In genomic region chr12:124913474-124914391, GRCh38 we compare ENCODE assay signal across 8 cellular contexts. TPM values are rescaled to one million over a fixed set of nuclear protein-coding genes. Genes with fewer than 3 reads are reported as not detected.
A peak's percentile ranks its signal among the peaks of the same experiment; 100 is the strongest.
DNase-seq lines count a peak whose midpoint lies in the region; ATAC-seq and TF ChIP-seq lines count a peak whose summit lies in the region.

No MANE protein-coding gene starts in this region.

- H3K27me3 ChIP-seq in CD4-positive, alpha-beta T cell (ENCODE audit: control insufficient read depth, insufficient read depth, low read length) = no peaks in the 10 kb centered on the region

- peak; percentile 50 for ATAC-seq in CD4-positive, alpha-beta T cell (ENCODE audit: poor library complexity)

- peaks cover 55% of the 10 kb centered on the region for H3K36me3 Mint-ChIP-seq in CD4-positive, alpha-beta T cell (ENCODE audit: low read depth)

- peak; percentile 86 to 93 (median 90) for DNase-seq in CD4-positive, alpha-beta T cell
- DNase-seq in HFF-Myc (ENCODE audit: extremely low read depth, low read depth) = no peak
- DNase-seq in SK-N-MC (ENCODE audit: low read depth, low spot score) = no peak
- DNase-seq in astrocyte of the spinal cord (ENCODE audit: low read depth, low spot score) = peak; percentile 77
- peak; percentile 61 for DNase-seq in iPS-NIHi7 (ENCODE audit: extremely low spot score)
- DNase-seq in stimulated activated CD4-positive, alpha-beta T cell treated with anti-CD3 and anti-CD28 coated beads, Interleukin-12 subunit alpha, Interleukin-12 subunit beta, amount 100 ng/mL, for 48 hours (ENCODE audit: low read depth in 2 of 3, low spot score in 1 of 3) = peak; percentile 92 to 94 (median 93)
- DNase-seq in GM19240 (ENCODE audit: insufficient read length, low spot score) = no peak
- no peak for DNase-seq in SHP77 (lab: John Stamatoyannopoulos, UW)

- peak; percentile 74 for TF ChIP-seq CTCF in CD4-positive, alpha-beta T cell (IDR thresholded peaks at IDR 0.05)
- peak; percentile 53 for TF ChIP-seq CTCF in HFF-Myc (IDR thresholded peaks at IDR 0.05; ENCODE audit: low read depth, low read length, missing control alignments)
- TF ChIP-seq CTCF in astrocyte of the spinal cord (IDR thresholded peaks at IDR 0.05; ENCODE audit: low read depth, low read length) = peak; percentile 57

- no peaks in the 10 kb centered on the region for H3K9me3 ChIP-seq in CD4-positive, alpha-beta T cell (ENCODE audit: control insufficient read depth, low read length)
- peaks cover 9% of the 10 kb centered on the region; the same call in 1 of the 2 replicates for H3K9me3 ChIP-seq in SK-N-MC (ENCODE audit: low read depth, low read length)

- in situ Hi-C loops in astrocyte of the spinal cord (cut with HindIII; ENCODE audit: low sequenced_read_pairs) = no loop called here

- POLR2A ChIA-PET in CD4-positive, alpha-beta T cell (lab: Charles Lee) = interaction anchor here (0.9 to 12.5 kb wide), 7 partner anchors 10 to 136 kb away, joined by 3 to 538 read pairs (median 12); partner anchors contain the start of gene BRI3BP

- peaks cover 11% of the 10 kb centered on the region for H3K27me3 Mint-ChIP-seq in CD4-positive, alpha-beta T cell

- H3K27ac Mint-ChIP-seq in CD4-positive, alpha-beta T cell = peak overlapping the region; percentile 99

- peak overlapping the region; percentile 100 for H3K9ac ChIP-seq in SK-N-MC (ENCODE audit: insufficient read length)

- peak overlapping the region; percentile 99 for H3K4me3 Mint-ChIP-seq in CD4-positive, alpha-beta T cell

- intact Hi-C loops in CD4-positive, alpha-beta T cell (cut with DNase I, micrococcal nuclease) = loop anchor here (1.0 to 2.0 kb wide), 3 partner anchors 26 to 79 kb away; partner anchors contain the start of gene BRI3BP (in 1 of the 2)

- H3K36me3 ChIP-seq in SK-N-MC (ENCODE audit: insufficient read depth, low read length) = peaks cover 31% of the 10 kb centered on the region

- H3K4me1 Mint-ChIP-seq in CD4-positive, alpha-beta T cell (ENCODE audit: low read depth) = peaks cover 76% of the 10 kb centered on the region

- H3K4me3 ChIP-seq in HFF-Myc (replicated peaks; ENCODE audit: low read depth, low read length) = peak overlapping the region; percentile 99
- peak overlapping the region; percentile 97 for H3K4me3 ChIP-seq in SK-N-MC
- H3K4me3 ChIP-seq in astrocyte of the spinal cord (ENCODE audit: low read depth, low read length) = peak overlapping the region; percentile 100

- H3K9me3 Mint-ChIP-seq in CD4-positive, alpha-beta T cell = peaks cover 3% of the 10 kb centered on the region

- H3K27ac ChIP-seq in CD4-positive, alpha-beta T cell (ENCODE audit: low read depth, low read length) = peak overlapping the region; percentile 99
- peak overlapping the region; percentile 100 for H3K27ac ChIP-seq in SK-N-MC

- CTCF ChIA-PET in CD4-positive, alpha-beta T cell (lab: Charles Lee) = interaction anchor here (0.6 to 8.5 kb wide), 4 partner anchors 8 to 455 kb away, joined by 3 to 120 read pairs (median 4); no protein-coding TSS in a partner anchor

RNA-seq across cellular contexts. Expression of gene UBC, which starts 0.7 kb away (rescaled TPM):
- total RNA-seq in CD4-positive, alpha-beta T cell = 1,000 to 10,000 TPM; 1,389 to 1,410 TPM

RNA-seq across cellular contexts. Expression of gene SCARB1, which starts 50.1 kb away (rescaled TPM):
- total RNA-seq in CD4-positive, alpha-beta T cell = 1 to 10 TPM; 2.3 to 3.7 TPM

Comparison
In these comparisons a context has a peak if more than half of its experiments do, and no peak if none do; other contexts are left out.
1. DNase-seq: peak in CD4-positive, alpha-beta T cell (10 of 10), astrocyte of the spinal cord (single experiment), iPS-NIHi7 (single experiment) and stimulated activated CD4-positive, alpha-beta T cell treated with anti-CD3 and anti-CD28 coated beads, Interleukin-12 subunit alpha, Interleukin-12 subunit beta, amount 100 ng/mL, for 48 hours (3 of 3); none in HFF-Myc (single experiment), SK-N-MC (single experiment), GM19240 (single experiment) and SHP77 (0 of 2).
2. Peak in every context shown above with its lines, with median percentiles within 50 percentile points of each other: CTCF ChIP-seq and H3K4me3 ChIP-seq.